In the genomic region with DNA sequence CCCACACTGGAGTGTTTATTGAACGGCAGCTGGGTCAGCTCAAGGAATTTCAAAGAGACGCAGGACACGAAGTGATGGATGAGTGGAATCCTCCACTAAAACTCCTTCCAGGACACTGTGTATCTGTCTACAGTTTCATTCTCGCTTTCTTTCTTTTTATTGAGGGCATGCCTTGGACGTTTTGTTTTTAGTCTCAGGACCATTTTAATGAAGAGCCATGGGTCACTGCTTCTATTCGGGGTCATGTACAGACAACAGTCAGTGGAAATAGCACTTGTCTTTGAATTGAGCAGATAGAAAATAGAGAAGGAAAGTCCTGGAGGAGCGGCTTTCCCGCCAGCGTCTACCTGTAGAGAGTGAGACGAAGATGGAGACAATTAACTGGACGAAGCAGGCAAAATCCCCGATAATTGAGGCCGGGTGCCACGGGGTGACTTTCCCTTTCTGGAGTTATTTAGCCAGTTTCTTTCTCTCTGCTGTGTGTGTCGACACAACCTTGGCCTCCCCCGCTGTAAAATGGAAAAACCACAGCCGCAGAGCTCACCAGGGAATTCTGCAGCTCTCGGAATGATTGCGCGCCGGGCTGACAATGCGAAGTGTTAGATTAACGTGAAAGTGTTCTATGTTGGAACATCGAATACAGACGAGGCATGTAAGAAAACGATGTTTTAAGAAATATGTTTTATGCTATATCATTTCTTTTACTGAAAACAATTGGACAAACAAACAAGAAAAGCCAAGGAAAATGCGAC, we compare ENCODE assay signal across 22 cellular contexts.
DNase-seq lines count a peak whose midpoint lies in the region; ATAC-seq and TF ChIP-seq lines count a peak whose summit lies in the region.
"Had no signal": no experiment of that assay in that cellular context is flagged by ENCODE, and none has a peak within 500 bp of the region (broad histone marks: within the 10 kb centered on the region; RNA-seq: fewer than 3 reads in every experiment).

No MANE protein-coding gene starts in this region.

- H3K36me3 Mint-ChIP-seq in nephron progenitor cell (ENCODE audit: low read depth) = no peaks in the 10 kb centered on the region
- H3K36me3 Mint-ChIP-seq: CD14-positive monocyte; naive thymus-derived CD8-positive, alpha-beta T cell had no signal

- no peaks in the 10 kb centered on the region for H3K4me1 ChIP-seq in BE2C
- H3K4me1 ChIP-seq: tibial nerve had no signal

- peak overlapping the region; percentile 75 for H3K27ac Mint-ChIP-seq in nephron progenitor cell
- H3K27ac Mint-ChIP-seq: CD14-positive monocyte; stimulated activated naive CD8-positive, alpha-beta T cell treated with anti-CD3 and anti-CD28 coated beads, Interleukin-15, amount 100 ng/mL, for 72 hours; T-helper 1 cell treated with Interleukin-12 subunit alpha and Interleukin-12 subunit beta and Interleukin-4 antibody, amounts not matched to agents 30 μg/mL and 1 μg/mL, for 36 hours had no signal

- H3K36me3 ChIP-seq in BE2C = no peaks in the 10 kb centered on the region
- H3K36me3 ChIP-seq: tibial nerve had no signal

- intact Hi-C loops in sciatic nerve (cut with DNase I) = loop anchor here (5.0 kb wide), 1 partner anchor 1277 kb away; no protein-coding TSS in a partner anchor

- TF ChIP-seq CTCF in cardiac fibroblast (IDR thresholded peaks at IDR 0.05; ENCODE audit: low read depth, low read length) (no peak), nephron progenitor cell (IDR thresholded peaks at IDR 0.05) (no peak), BE2C (IDR thresholded peaks at IDR 0.05; ENCODE audit: low read depth, low read length) (no peak)

- H3K4me3 Mint-ChIP-seq in nephron progenitor cell = peak overlapping the region; percentile 40
- H3K4me3 Mint-ChIP-seq: activated T-cell treated with anti-CD3 and anti-CD28 coated beads, Interleukin-2, amount 50 U/mL, for 4 hours; CD14-positive monocyte; naive thymus-derived CD8-positive, alpha-beta T cell; stimulated activated naive CD8-positive, alpha-beta T cell treated with anti-CD3 and anti-CD28 coated beads, Interleukin-15, amount 100 ng/mL, for 72 hours; T-helper 1 cell treated with Interleukin-12 subunit alpha and Interleukin-12 subunit beta and Interleukin-4 antibody, amounts not matched to agents 30 μg/mL and 1 μg/mL, for 36 hours had no signal

- peaks cover 63% of the 10 kb centered on the region for H3K4me1 Mint-ChIP-seq in nephron progenitor cell
- H3K4me1 Mint-ChIP-seq: CD14-positive monocyte had no signal

- peaks cover 2% of the 10 kb centered on the region for H3K9me3 Mint-ChIP-seq in nephron progenitor cell
- H3K9me3 Mint-ChIP-seq: activated T-cell treated with anti-CD3 and anti-CD28 coated beads, Interleukin-2, amount 50 U/mL, for 4 hours; naive thymus-derived CD8-positive, alpha-beta T cell; stimulated activated naive CD8-positive, alpha-beta T cell treated with anti-CD3 and anti-CD28 coated beads, Interleukin-15, amount 100 ng/mL, for 72 hours; T-helper 1 cell treated with Interleukin-12 subunit alpha and Interleukin-12 subunit beta and Interleukin-4 antibody, amounts not matched to agents 30 μg/mL and 1 μg/mL, for 36 hours had no signal

- ATAC-seq in sciatic nerve (peak; percentile 64), HG03139 (IDR thresholded peaks at IDR 0.05; ENCODE audit: unreplicated experiment) (no peak)
- ATAC-seq: activated T-cell treated with anti-CD3 and anti-CD28 coated beads, Interleukin-2, amount 50 U/mL, for 4 hours; naive thymus-derived CD8-positive, alpha-beta T cell; stimulated activated naive CD8-positive, alpha-beta T cell treated with anti-CD3 and anti-CD28 coated beads, Interleukin-15, amount 100 ng/mL, for 72 hours had no signal

- H3K4me3 ChIP-seq in cardiac fibroblast (replicated peaks in 1 of 2; ENCODE audit: low read depth in 2 of 2, low read length in 2 of 2) (no peak overlapping the region), BE2C (ENCODE audit: low read depth, low read length) (no peak overlapping the region)
- H3K4me3 ChIP-seq: dorsolateral prefrontal cortex, tibial nerve had no signal

- H3K27me3 ChIP-seq in BE2C = peaks cover 19% of the 10 kb centered on the region

- H3K27me3 Mint-ChIP-seq in nephron progenitor cell (ENCODE audit: low read depth, poor library complexity) = peaks cover 29% of the 10 kb centered on the region

- DNase-seq in ELF-1 (ENCODE audit: low read depth, low spot score) = peak; percentile 0
- peak; percentile 8 to 21 for DNase-seq in cardiac fibroblast (ENCODE audit: low read depth in 2 of 2)
- no peak for DNase-seq in nephron progenitor cell
- DNase-seq in sciatic nerve (ENCODE audit: low spot score) = no peak
- no peak for DNase-seq in CD1c-positive myeloid dendritic cell (ENCODE audit: extremely low spot score)
- no peak for DNase-seq in BE2C
- DNase-seq: activated CD4-positive, CD25-positive, alpha-beta regulatory T cell treated with anti-CD3 and anti-CD28 coated beads, Interleukin-2, amount 50 U/mL, for 72 hours; activated naive CD4-positive, alpha-beta T cell; activated T-cell treated with anti-CD3 and anti-CD28 coated beads, Interleukin-2, amount 50 U/mL, for 4 hours; cerebellar nuclear complex; dorsolateral prefrontal cortex; islet precursor cell; Kasumi-1; NCI-H1694; NCI-H446 treated with DMSO at 0.1 percent for 48 hours; NCI-H82; stimulated activated naive CD8-positive, alpha-beta T cell treated with anti-CD3 and anti-CD28 coated beads, Interleukin-15, amount 100 ng/mL, for 72 hours had no signal

- no peaks in the 10 kb centered on the region for H3K9me3 ChIP-seq in BE2C
- H3K9me3 ChIP-seq: tibial nerve had no signal

Comparison
In these comparisons a context has a peak if more than half of its experiments do, and no peak if none do; other contexts are left out.
1. DNase-seq: peak in ELF-1 (single experiment) and cardiac fibroblast (2 of 2); none in nephron progenitor cell (single experiment), sciatic nerve (single experiment), CD1c-positive myeloid dendritic cell (single experiment) and BE2C (single experiment).